ENCODE assay signal across 7 cellular contexts in the genomic region with DNA sequence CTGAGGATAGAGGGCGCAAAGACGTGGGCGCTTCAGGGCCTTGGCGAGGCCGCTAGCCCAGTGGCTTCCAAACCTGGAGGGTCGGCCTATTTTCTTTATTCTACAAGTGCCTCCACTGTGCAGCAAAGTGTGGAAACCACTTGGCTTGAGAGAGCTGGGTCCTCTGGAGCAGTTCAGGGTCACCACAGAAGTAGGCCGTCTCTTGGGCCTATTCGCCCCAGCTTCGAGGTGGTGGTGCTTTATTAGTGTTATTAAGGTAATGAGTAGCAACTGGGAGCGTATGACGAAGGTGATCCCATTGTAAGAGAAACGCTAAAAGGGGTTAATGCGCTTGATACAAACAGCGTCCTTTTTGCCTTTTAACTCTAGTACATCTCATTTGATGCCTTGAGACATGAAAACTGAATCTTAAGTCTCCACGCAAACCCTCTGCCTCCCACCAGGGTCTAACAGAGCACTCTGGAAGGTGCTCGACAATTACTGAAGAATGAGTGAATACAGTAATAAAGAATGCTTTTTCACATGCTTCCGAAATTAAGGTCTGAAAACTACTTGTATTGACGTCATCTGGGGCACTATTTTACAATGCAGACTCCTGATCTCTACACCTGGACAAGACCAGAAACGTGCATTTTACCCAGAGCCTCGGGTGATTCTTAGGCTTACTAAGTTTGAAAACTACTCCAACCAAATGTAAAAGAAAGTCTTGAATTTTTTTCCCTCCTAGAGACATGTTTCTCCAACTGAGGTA. TPM values are rescaled to one million over a fixed set of nuclear protein-coding genes. Genes with fewer than 3 reads are reported as not detected.
DNase-seq lines count a peak whose midpoint lies in the region; ATAC-seq, FAIRE-seq and TF ChIP-seq lines count a peak whose summit lies in the region.

No MANE protein-coding gene starts in this region.

- H3K36me3 Mint-ChIP-seq in activated naive CD8-positive, alpha-beta T cell treated with anti-CD3 and anti-CD28 coated beads, Interleukin-2, amount 50 U/mL, for 24 hours (ENCODE audit: low read depth): peaks cover 2% of the 10 kb centered on the region

- TF ChIP-seq CTCF in keratinocyte (optimal IDR thresholded peaks at IDR 0.05 in 1 of 3, IDR thresholded peaks at IDR 0.05 in 1 of 3, conservative IDR thresholded peaks at IDR 0.05 in 1 of 3; ENCODE audit: extremely low read depth in 1 of 3, insufficient read depth in 2 of 3, low read length in 3 of 3) (peak in 1 of 3 experiments; percentile 20), suprapubic skin (IDR thresholded peaks at IDR 0.05) (no peak)

- no peak overlapping the region for H3K27ac Mint-ChIP-seq in activated naive CD8-positive, alpha-beta T cell treated with anti-CD3 and anti-CD28 coated beads, Interleukin-2, amount 50 U/mL, for 24 hours

- no peaks in the 10 kb centered on the region for H3K79me2 ChIP-seq in keratinocyte (ENCODE audit: control insufficient read depth, insufficient read depth, low read length)

- peak; percentile 49 for FAIRE-seq in keratinocyte (lab: Jason Lieb, UNC)

- WGBS in suprapubic skin: 67% methylated on average over 14 of the region's 20 CpGs

- H3K9me3 ChIP-seq in keratinocyte (ENCODE audit: control insufficient read depth, low read depth, low read length): no peaks in the 10 kb centered on the region
- no peaks in the 10 kb centered on the region for H3K9me3 ChIP-seq in suprapubic skin

- H3K36me3 ChIP-seq in keratinocyte (ENCODE audit: control insufficient read depth in 2 of 2, extremely low read depth in 1 of 2, insufficient read depth in 2 of 2, low read length in 2 of 2) (no peaks in the 10 kb centered on the region), suprapubic skin (no peaks in the 10 kb centered on the region)

- H2AFZ ChIP-seq in keratinocyte (ENCODE audit: control insufficient read depth, low read length): peak overlapping the region; percentile 93

- ATAC-seq in GM18909 (IDR thresholded peaks at IDR 0.05; ENCODE audit: poor library complexity, unreplicated experiment): peak; percentile 23
- peak; percentile 20 for ATAC-seq in HG03139 (IDR thresholded peaks at IDR 0.05; ENCODE audit: unreplicated experiment)
- ATAC-seq in activated naive CD8-positive, alpha-beta T cell treated with anti-CD3 and anti-CD28 coated beads, Interleukin-2, amount 50 U/mL, for 24 hours: no peak

- H3K27me3 Mint-ChIP-seq in activated naive CD8-positive, alpha-beta T cell treated with anti-CD3 and anti-CD28 coated beads, Interleukin-2, amount 50 U/mL, for 24 hours: peaks cover 4% of the 10 kb centered on the region

- no peak for TF ChIP-seq EP300 in suprapubic skin (IDR thresholded peaks at IDR 0.05)

- no peak for TF ChIP-seq POLR2A in suprapubic skin (IDR thresholded peaks at IDR 0.05)

- peak overlapping the region; percentile 53 for H3K4me3 Mint-ChIP-seq in activated naive CD8-positive, alpha-beta T cell treated with anti-CD3 and anti-CD28 coated beads, Interleukin-2, amount 50 U/mL, for 24 hours

- no peaks in the 10 kb centered on the region for H3K9me3 Mint-ChIP-seq in activated naive CD8-positive, alpha-beta T cell treated with anti-CD3 and anti-CD28 coated beads, Interleukin-2, amount 50 U/mL, for 24 hours

- H3K4me1 ChIP-seq in keratinocyte (ENCODE audit: control insufficient read depth, extremely low read depth, insufficient read depth, low read length): peaks cover 14% of the 10 kb centered on the region
- H3K4me1 ChIP-seq in suprapubic skin: peaks cover 11% of the 10 kb centered on the region

- H4K20me1 ChIP-seq in keratinocyte (ENCODE audit: control insufficient read depth, extremely low read depth, insufficient read depth, low read length): no peaks in the 10 kb centered on the region

- peak overlapping the region; percentile 93 for H3K4me2 ChIP-seq in keratinocyte (ENCODE audit: control insufficient read depth, extremely low read depth, insufficient read depth, low read depth, low read length)

- H3K27me3 ChIP-seq in keratinocyte (ENCODE audit: control insufficient read depth, extremely low read depth, insufficient read depth, low read length) (no peaks in the 10 kb centered on the region), suprapubic skin (no peaks in the 10 kb centered on the region)

- dilution Hi-C loops in keratinocyte (cut with MboI; ENCODE audit: extremely low pct_ligation_motif_present, low sequenced_read_pairs): no loop called here

- peaks cover 48% of the 10 kb centered on the region for H3K4me1 Mint-ChIP-seq in activated naive CD8-positive, alpha-beta T cell treated with anti-CD3 and anti-CD28 coated beads, Interleukin-2, amount 50 U/mL, for 24 hours

- H3K4me3 ChIP-seq in keratinocyte (ENCODE audit: control insufficient read depth in 2 of 3, extremely low read depth in 1 of 3, insufficient read depth in 2 of 3, low read depth in 1 of 3, low read length in 3 of 3) (peak overlapping the region; percentile 48 to 76 (median 63)), suprapubic skin (peak overlapping the region; percentile 71)

- H3K9me1 ChIP-seq in keratinocyte (ENCODE audit: control insufficient read depth, extremely low read depth, insufficient read depth, low read length): no peaks in the 10 kb centered on the region

- DNase-seq in activated naive CD8-positive, alpha-beta T cell treated with anti-CD3 and anti-CD28 coated beads, Interleukin-2, amount 50 U/mL, for 24 hours: no peak
- no peak for DNase-seq in keratinocyte (ENCODE audit: low read depth, low spot score)
- DNase-seq in suprapubic skin (ENCODE audit: low spot score in 2 of 2): no peak
- DNase-seq in cortex of kidney (lab: John Stamatoyannopoulos, UW): no peak
- DNase-seq in activated CD8-positive, alpha-beta memory T cell treated with anti-CD3 and anti-CD28 coated beads, Interleukin-2, amount 50 U/mL, for 48 hours: no peak

- peak overlapping the region; percentile 56 for H3K27ac ChIP-seq in keratinocyte (ENCODE audit: control insufficient read depth, insufficient read depth, low read length)
- peak overlapping the region; percentile 81 for H3K27ac ChIP-seq in suprapubic skin

- peak overlapping the region; percentile 86 for H3K9ac ChIP-seq in keratinocyte (ENCODE audit: control insufficient read depth, extremely low read depth, insufficient read depth, low read length)

RNA-seq across cellular contexts. Expression of a gene that starts 0.6 kb away (rescaled TPM):
- 2.8 to 5.4 TPM (median 5.0 TPM) in 3 replicates for polyA plus RNA-seq in keratinocyte
- 5.3 TPM for polyA plus RNA-seq in keratinocyte (2011; ENCODE audit: low read depth)
- polyA plus RNA-seq in keratinocyte (2011; cell fraction: cytosol; rRNA removed): 2.1 and 4.5 TPM in 2 replicates
- polyA plus RNA-seq in keratinocyte (2011; cell fraction: nucleus; rRNA removed): 14.3 and 15.2 TPM in 2 replicates
- polyA plus RNA-seq in keratinocyte (2012; ENCODE audit: low replicate concordance): 1.8 and 7.3 TPM in 2 replicates
- 4.6 to 11.1 TPM (median 6.0 TPM) in 3 replicates for polyA minus RNA-seq in keratinocyte
- polyA minus RNA-seq in keratinocyte (2011; cell fraction: cytosol; rRNA and poly(A)+ RNA removed): 4.0 TPM
- polyA minus RNA-seq in keratinocyte (2011; cell fraction: nucleus; rRNA and poly(A)+ RNA removed): 5.2 and 16.1 TPM in 2 replicates
- 10 to 100 TPM; 11.8 to 52.8 (median 17.2) TPM for total RNA-seq in suprapubic skin
